21 cellular contexts compared by ENCODE assay signal in genomic region chr7:81611805-81612204, GRCh38.
DNase-seq lines count a peak whose midpoint lies in the region; ATAC-seq, FAIRE-seq and TF ChIP-seq lines count a peak whose summit lies in the region.
"Had no signal": no experiment of that assay in that cellular context is flagged by ENCODE, and none has a peak within 500 bp of the region (broad histone marks: within the 10 kb centered on the region; RNA-seq: fewer than 3 reads in every experiment).

No MANE protein-coding gene starts in this region.

- H3F3A ChIP-seq in PC-9 (ENCODE audit: insufficient read depth, low read depth): no peaks in the 10 kb centered on the region

- H4K20me1 ChIP-seq in IMR-90 (ENCODE audit: insufficient read depth, low read length): no peaks in the 10 kb centered on the region
- H4K20me1 ChIP-seq in PC-9 (ENCODE audit: insufficient read depth): no peaks in the 10 kb centered on the region
- H4K20me1 ChIP-seq: BLaER1 treated with 17β-estradiol and CSF1 and Interleukin-3, amounts not matched to agents 10 nM and 100 nM had no signal

- H2BK20ac ChIP-seq in IMR-90 (ENCODE audit: low read depth, low read length): no peak overlapping the region

- no peak overlapping the region for H3K23ac ChIP-seq in IMR-90 (ENCODE audit: low read depth, low read length)

- no peak overlapping the region for H2BK5ac ChIP-seq in IMR-90 (ENCODE audit: low read depth, low read length, poor library complexity, severe bottlenecking)

- no peak overlapping the region for H3K9ac ChIP-seq in IMR-90 (ENCODE audit: low read depth, low read length)
- H3K9ac ChIP-seq: BLaER1 treated with 17β-estradiol and CSF1 and Interleukin-3, amounts not matched to agents 10 nM and 100 nM had no signal

- in situ Hi-C loops in IMR-90 (cut with MboI; ENCODE audit: low sequenced_read_pairs): no loop called here

- intact Hi-C loops in IMR-90 (cut with micrococcal nuclease): no loop called here
- intact Hi-C loops in PC-9 (cut with micrococcal nuclease; ENCODE audit: unreplicated experiment): no loop called here

- no peak overlapping the region for H2AK5ac ChIP-seq in IMR-90 (ENCODE audit: low read depth, low read length)

- no peak overlapping the region for H3K56ac ChIP-seq in IMR-90 (ENCODE audit: extremely low read depth, insufficient read depth, low read length)

- no peak overlapping the region for H2AK9ac ChIP-seq in IMR-90 (replicated peaks; ENCODE audit: low read depth, low read length, poor library complexity)

- no peak overlapping the region for H3K14ac ChIP-seq in IMR-90 (replicated peaks; ENCODE audit: low read depth, low read length)

- no peaks in the 10 kb centered on the region for H3K9me2 ChIP-seq in PC-9 (ENCODE audit: insufficient read depth)

- TF ChIP-seq CTCF in 22Rv1 (IDR thresholded peaks at IDR 0.05) (no peak), A549 (IDR thresholded peaks at IDR 0.05) (no peak), IMR-90 (conservative IDR thresholded peaks at IDR 0.05; ENCODE audit: low read depth, low read length) (no peak), PC-9 (conservative IDR thresholded peaks at IDR 0.05) (no peak)

- H3K4me2 ChIP-seq in A549: no peak overlapping the region
- H3K4me2 ChIP-seq in IMR-90 (ENCODE audit: low read depth, low read length): no peak overlapping the region
- H3K4me2 ChIP-seq in PC-9: no peak overlapping the region
- H3K4me2 ChIP-seq: BLaER1 treated with 17β-estradiol and CSF1 and Interleukin-3, amounts not matched to agents 10 nM and 100 nM; GM23338 had no signal

- H3K4me3 ChIP-seq in A549: no peak overlapping the region
- H3K4me3 ChIP-seq in IMR-90 (ENCODE audit: insufficient read depth, low read depth, low read length): no peak overlapping the region
- H3K4me3 ChIP-seq in PC-9: no peak overlapping the region
- H3K4me3 ChIP-seq: BLaER1 treated with 17β-estradiol and CSF1 and Interleukin-3, amounts not matched to agents 10 nM and 100 nM; GM23338 had no signal

- no peak for FAIRE-seq in A549 (lab: Jason Lieb, UNC)
- peak; percentile 3 for FAIRE-seq in frontal cortex (lab: Jason Lieb, UNC)
- FAIRE-seq: A204.1, D721Med, GM12891, GM18507 had no signal

- no peak for TF ChIP-seq EP300 in A549 (IDR thresholded peaks at IDR 0.05)

- BruUV-seq in IMR-90 (replicated peaks; lab: Mats Ljungman, UMichigan) (no TSS peak), PC-9 (replicated peaks; lab: Mats Ljungman, UMichigan) (no TSS peak)

- H2AFZ ChIP-seq in IMR-90 (replicated peaks; ENCODE audit: low read length, poor library complexity): no peak overlapping the region
- H2AFZ ChIP-seq in PC-9: no peak overlapping the region
- H2AFZ ChIP-seq: GM23338 had no signal

- H2BK15ac ChIP-seq in IMR-90 (ENCODE audit: low read depth, low read length): no peak overlapping the region

- WGBS in A549 (ENCODE audit: missing lambda C conversion rate): 91% methylated on average over 1 of the region's 1 CpG
- WGBS in IMR-90 (ENCODE audit: extremely low coverage in 2 of 2, insufficient read length in 1 of 2), 2 experiments: 100% methylated on average over 1 of the region's 1 CpG; no CpG with 5 or more reads in 1 of the 2 experiments

- dilution Hi-C loops in IMR-90 (cut with HindIII; ENCODE audit: low sequenced_read_pairs, unreplicated experiment): no loop called here

- POLR2A ChIA-PET in A549 (lab: Yijun Ruan, JAX) (no interaction called here), IMR-90 (lab: Charles Lee; ENCODE audit: unreplicated experiment) (no interaction called here), PC-9 (lab: Charles Lee; ENCODE audit: unreplicated experiment) (no interaction called here)

- H3K27me3 ChIP-seq in IMR-90 (ENCODE audit: control insufficient read depth, insufficient read depth, low read length): no peaks in the 10 kb centered on the region
- H3K27me3 ChIP-seq in PC-9 (ENCODE audit: insufficient read depth, low read depth): no peaks in the 10 kb centered on the region
- H3K27me3 ChIP-seq: BE2C; BLaER1 treated with 17β-estradiol and CSF1 and Interleukin-3, amounts not matched to agents 10 nM and 100 nM had no signal

- H3K79me2 ChIP-seq in PC-9 (ENCODE audit: low read depth): no peaks in the 10 kb centered on the region

- H3K79me1 ChIP-seq in IMR-90 (ENCODE audit: low read depth in 1 of 2, low read length in 2 of 2): no peaks in the 10 kb centered on the region

- CTCF ChIA-PET in A549 (lab: Yijun Ruan, JAX) (no interaction called here), IMR-90 (lab: Yijun Ruan, JAX) (no interaction called here), PC-9 (lab: Charles Lee) (no interaction called here)

- H4K8ac ChIP-seq in IMR-90 (ENCODE audit: low read depth in 2 of 2, low read length in 2 of 2): no peak overlapping the region

- ATAC-seq in A549 (no peak), IMR-90 (ENCODE audit: low read depth) (no peak), HG03457 (IDR thresholded peaks at IDR 0.05; ENCODE audit: unreplicated experiment) (no peak)

- H3K4me1 ChIP-seq in A549 (peaks cover 35% of the 10 kb centered on the region), IMR-90 (ENCODE audit: control insufficient read depth, insufficient read depth, low read length) (peaks cover 6% of the 10 kb centered on the region; the same call in 1 of the 2 replicates), PC-9 (replicated peaks; ENCODE audit: insufficient read depth) (no peaks in the 10 kb centered on the region)
- H3K4me1 ChIP-seq: BE2C; BLaER1 treated with 17β-estradiol and CSF1 and Interleukin-3, amounts not matched to agents 10 nM and 100 nM had no signal

- no peak overlapping the region for H4K91ac ChIP-seq in IMR-90 (ENCODE audit: insufficient read depth, low read depth, low read length)

- no peak overlapping the region for H2BK120ac ChIP-seq in IMR-90 (ENCODE audit: low read depth, low read length)

- H3K36me3 ChIP-seq in IMR-90 (ENCODE audit: control insufficient read depth, insufficient read depth, low read length) (no peaks in the 10 kb centered on the region), PC-9 (ENCODE audit: low read depth) (no peaks in the 10 kb centered on the region)
- H3K36me3 ChIP-seq: BE2C; BLaER1 treated with 17β-estradiol and CSF1 and Interleukin-3, amounts not matched to agents 10 nM and 100 nM had no signal

- H3K18ac ChIP-seq in IMR-90 (ENCODE audit: low read depth, low read length): no peak overlapping the region

- no peak overlapping the region for H4K5ac ChIP-seq in IMR-90 (ENCODE audit: low read depth, low read length)

- TF ChIP-seq RAD21 in A549 (conservative IDR thresholded peaks at IDR 0.05 in 1 of 2, IDR thresholded peaks at IDR 0.05 in 1 of 2): no peak
- TF ChIP-seq RAD21 in IMR-90 (IDR thresholded peaks at IDR 0.05; ENCODE audit: low read length): no peak

- no peak overlapping the region for H3K4ac ChIP-seq in IMR-90 (ENCODE audit: low read depth, low read length)

- peak overlapping the region; percentile 96 for H3K27ac ChIP-seq in 22Rv1
- no peak overlapping the region for H3K27ac ChIP-seq in A549
- no peak overlapping the region for H3K27ac ChIP-seq in IMR-90 (ENCODE audit: insufficient read depth, low read length)
- no peak overlapping the region for H3K27ac ChIP-seq in PC-9
- H3K27ac ChIP-seq: BLaER1 treated with 17β-estradiol and CSF1 and Interleukin-3, amounts not matched to agents 10 nM and 100 nM had no signal

- H3K9me1 ChIP-seq in IMR-90 (ENCODE audit: insufficient read depth, low read length): no peaks in the 10 kb centered on the region

- H3K9me3 ChIP-seq in A549 (no peaks in the 10 kb centered on the region), IMR-90 (ENCODE audit: control insufficient read depth, insufficient read depth, low read length) (no peaks in the 10 kb centered on the region; the same call in 1 of the 2 replicates), PC-9 (ENCODE audit: insufficient read depth, low read depth) (no peaks in the 10 kb centered on the region)
- H3K9me3 ChIP-seq: BE2C; BLaER1 treated with 17β-estradiol and CSF1 and Interleukin-3, amounts not matched to agents 10 nM and 100 nM had no signal

- DNase-seq in A549 (ENCODE audit: low read depth in 1 of 2, low spot score in 1 of 2) (no peak), IMR-90 (no peak), frontal cortex (ENCODE audit: low spot score in 2 of 2) (no peak), PC-9 (no peak)
- DNase-seq: ACHN; AML-193; BE2C; CD4-positive, alpha-beta T cell; DMS 273 treated with DMSO at 0.1 percent for 48 hours; DMS79; EL; GF-D8; HFFc6 had no signal

- no peak for TF ChIP-seq POLR2A in A549 (IDR thresholded peaks at IDR 0.05; ENCODE audit: low read length)
- TF ChIP-seq POLR2A in IMR-90 (IDR thresholded peaks at IDR 0.05; ENCODE audit: low read depth, low read length): no peak

TF ChIP-seq in A549, 52 proteins besides CTCF, POLR2A, EP300 and RAD21:
- TF ChIP-seq FOSL2 (IDR thresholded peaks at IDR 0.05) (no peak), FOSL2 (CRISPR knock-in tag; IDR thresholded peaks at IDR 0.05) (no peak), NR3C1 (IDR thresholded peaks at IDR 0.05) (no peak), MAFK (IDR thresholded peaks at IDR 0.05; ENCODE audit: partially characterized antibody) (peak; percentile 64), KDM5A (IDR thresholded peaks at IDR 0.05) (no peak), FOXS1 (CRISPR knock-in tag; IDR thresholded peaks at IDR 0.05) (no peak), ELK1 (IDR thresholded peaks at IDR 0.05; ENCODE audit: low read depth, low read length) (no peak)

TF ChIP-seq in IMR-90, 13 proteins besides CTCF, POLR2A, EP300 and RAD21:
- TF ChIP-seq CHD1 (IDR thresholded peaks at IDR 0.05; ENCODE audit: low read depth, low read length): no peak
- TF ChIP-seq MAFK (IDR thresholded peaks at IDR 0.05; ENCODE audit: low read depth, low read length): peak; percentile 53
